ENCODE assay signal across 8 cellular contexts in genomic region chr19:55304279-55304978, GRCh38. TPM values are rescaled to one million over a fixed set of nuclear protein-coding genes. Genes with fewer than 3 reads are reported as not detected.
DNase-seq lines count a peak whose midpoint lies in the region; ATAC-seq and TF ChIP-seq lines count a peak whose summit lies in the region.

No MANE protein-coding gene starts in this region.

- H3K4me3 ChIP-seq in breast epithelium (no peak overlapping the region), NB4 (ENCODE audit: low read depth, low read length) (no peak overlapping the region), mammary epithelial cell (replicated peaks in 1 of 3; ENCODE audit: insufficient read depth in 1 of 3, low read depth in 2 of 3, low read length in 3 of 3) (no peak overlapping the region), stomach (no peak overlapping the region)

- TF ChIP-seq CTCF in MCF 10A (IDR thresholded peaks at IDR 0.05; ENCODE audit: unreplicated experiment) (no peak), breast epithelium (IDR thresholded peaks at IDR 0.05) (no peak), NB4 (IDR thresholded peaks at IDR 0.05; ENCODE audit: low read depth, low read length) (no peak), mammary epithelial cell (conservative IDR thresholded peaks at IDR 0.05 in 1 of 2, IDR thresholded peaks at IDR 0.05 in 1 of 2; ENCODE audit: extremely low read depth in 1 of 2, insufficient read depth in 1 of 2, low read depth in 1 of 2, low read length in 2 of 2) (no peak), stomach (IDR thresholded peaks at IDR 0.05) (no peak)

- H3K36me3 Mint-ChIP-seq in MCF 10A (ENCODE audit: insufficient read depth, unreplicated experiment) = no peaks in the 10 kb centered on the region

- DNase-seq in MCF 10A (ENCODE audit: unreplicated experiment) (peak; percentile 68), breast epithelium (ENCODE audit: low spot score in 2 of 2) (no peak), NB4 (ENCODE audit: low read depth) (peak; percentile 71), mammary epithelial cell (peak; percentile 52), stomach (peak; percentile 46), retina (no peak), SKM-1 (lab: John Stamatoyannopoulos, UW; ENCODE audit: unreplicated experiment) (no peak)

- H3K4me3 Mint-ChIP-seq in MCF 10A (ENCODE audit: unreplicated experiment) = no peak overlapping the region

- H3K4me1 Mint-ChIP-seq in MCF 10A (ENCODE audit: insufficient read depth, unreplicated experiment) = no peaks in the 10 kb centered on the region

- POLR2A ChIA-PET in MCF 10A (lab: Yijun Ruan, JAX) = interaction anchor here (1.2 kb wide), 1 partner anchor 34 kb away, joined by 3 read pairs; no protein-coding TSS in a partner anchor

- H3K9ac ChIP-seq in mammary epithelial cell (ENCODE audit: insufficient read depth, low read length) = no peak overlapping the region

- BruUV-seq in MCF 10A (replicated peaks; lab: Mats Ljungman, UMichigan) (no TSS peak), mammary epithelial cell (replicated peaks; lab: Mats Ljungman, UMichigan) (no TSS peak)

- CTCF ChIA-PET in MCF 10A (lab: Yijun Ruan, JAX) (interaction anchor here (2.4 to 4.2 kb wide), 2 partner anchors 12 to 35 kb away, joined by 11 to 50 read pairs; partner anchors contain the start of gene KMT5C), mammary epithelial cell (lab: Charles Lee; ENCODE audit: low non-redundant PET) (no interaction called here)

- no peaks in the 10 kb centered on the region for H3K79me2 ChIP-seq in mammary epithelial cell (ENCODE audit: insufficient read depth, low read length)

- no peaks in the 10 kb centered on the region for H4K20me1 ChIP-seq in mammary epithelial cell (ENCODE audit: insufficient read depth, low read length)

- H3K27ac ChIP-seq in breast epithelium = no peak overlapping the region
- H3K27ac ChIP-seq in mammary epithelial cell (ENCODE audit: insufficient read depth, low read depth, low read length) = no peak overlapping the region
- no peak overlapping the region for H3K27ac ChIP-seq in stomach

- in situ Hi-C loops in mammary epithelial cell (cut with MboI; ENCODE audit: low sequenced_read_pairs in 2 of 2) = loop anchor here in 1 of 2 donors (10.0 kb wide), 1 partner anchor 80 kb away; the partner anchor contains the start of genes RPL28 and TMEM238

- H2AFZ ChIP-seq in mammary epithelial cell (ENCODE audit: low read depth, low read length) = no peak overlapping the region

- no peaks in the 10 kb centered on the region for H3K27me3 ChIP-seq in breast epithelium
- no peaks in the 10 kb centered on the region for H3K27me3 ChIP-seq in mammary epithelial cell (ENCODE audit: insufficient read depth, low read length)
- H3K27me3 ChIP-seq in stomach = peaks cover 0 to 7% (median 0%) of the 10 kb centered on the region in 3 donors

- H3K9me3 Mint-ChIP-seq in MCF 10A (ENCODE audit: unreplicated experiment) = no peaks in the 10 kb centered on the region

- H3K9me3 ChIP-seq in breast epithelium = no peaks in the 10 kb centered on the region
- H3K9me3 ChIP-seq in mammary epithelial cell (replicated peaks; ENCODE audit: insufficient read depth, low read length) = no peaks in the 10 kb centered on the region
- H3K9me3 ChIP-seq in stomach = no peaks in the 10 kb centered on the region

- no peak for TF ChIP-seq POLR2A in breast epithelium (IDR thresholded peaks at IDR 0.05)
- TF ChIP-seq POLR2A in NB4 (IDR thresholded peaks at IDR 0.05; ENCODE audit: extremely low read depth, insufficient read length) = no peak
- TF ChIP-seq POLR2A in stomach (IDR thresholded peaks at IDR 0.05) = no peak

- H3K27ac Mint-ChIP-seq in MCF 10A (ENCODE audit: low read depth, unreplicated experiment) = no peak overlapping the region

- intact Hi-C loops in MCF 10A (cut with micrococcal nuclease) (loop anchor here (1.0 kb wide), 1 partner anchor 81 kb away; the partner anchor contains the start of gene RPL28), breast epithelium (cut with DNase I; ENCODE audit: low total_unique reads) (no loop called here), mammary epithelial cell (cut with micrococcal nuclease) (no loop called here), stomach (cut with DNase I; ENCODE audit: low total_unique reads) (loop anchor here (10.0 kb wide), 1 partner anchor 110 kb away; no protein-coding TSS in a partner anchor)

- dilution Hi-C loops in mammary epithelial cell (cut with HindIII; ENCODE audit: low sequenced_read_pairs) = no loop called here

- no peak for TF ChIP-seq EP300 in stomach (IDR thresholded peaks at IDR 0.05)

- WGBS in mammary epithelial cell (ENCODE audit: low coverage, missing lambda C conversion rate) = 83% methylated on average over 8 of the region's 39 CpGs
- 76 to 91% (median 90%) methylated on average over 15 to 39 of the region's 39 CpGs for WGBS in stomach, 5 donors

- H3K4me1 ChIP-seq in breast epithelium = no peaks in the 10 kb centered on the region
- no peaks in the 10 kb centered on the region for H3K4me1 ChIP-seq in mammary epithelial cell (ENCODE audit: insufficient read depth, low read length)
- H3K4me1 ChIP-seq in stomach = peaks cover 7 to 12% (median 12%) of the 10 kb centered on the region in 4 donors

- no peak overlapping the region for H3K4me2 ChIP-seq in mammary epithelial cell (ENCODE audit: insufficient read depth, low read depth, low read length)

- ATAC-seq in HG03025 (IDR thresholded peaks at IDR 0.05; ENCODE audit: low FRiP score, unreplicated experiment) = no peak

- no peaks in the 10 kb centered on the region for H3K27me3 Mint-ChIP-seq in MCF 10A (ENCODE audit: insufficient read depth, unreplicated experiment)

- no peaks in the 10 kb centered on the region for H3K36me3 ChIP-seq in breast epithelium
- H3K36me3 ChIP-seq in mammary epithelial cell (ENCODE audit: insufficient read depth, low read length) = no peaks in the 10 kb centered on the region
- peaks cover 0 to 50% (median 25%) of the 10 kb centered on the region in 4 donors for H3K36me3 ChIP-seq in stomach

RNA-seq across cellular contexts. Expression of gene BRSK1, which starts 20.6 kb away (rescaled TPM):
- 3.8 and 5.1 TPM in 2 replicates for total RNA-seq in MCF 10A (2022)
- total RNA-seq in breast epithelium = 1 to 10 TPM in 2 of 3 donors, not detected in 1; 2.5 to 4.6 TPM
- total RNA-seq in mammary epithelial cell = 1 to 10 TPM; 1.5 to 4.2 TPM
- polyA plus RNA-seq in mammary epithelial cell = 0.27 TPM
- polyA minus RNA-seq in mammary epithelial cell = 0.36 TPM
- total RNA-seq in stomach = 10 to 100 TPM in 2 of 5 donors, 1 to 10 TPM in 1, not detected in 2; 5.7 to 67.7 (median 45.1) TPM
- polyA plus RNA-seq in stomach = 1 to 10 TPM; 1.5 to 5.0 (median 2.4) TPM

RNA-seq across cellular contexts. Expression of gene TMEM150B, which starts 20.7 kb away (rescaled TPM):
- not detected in 2 replicates for total RNA-seq in MCF 10A (2022)
- 10 to 100 TPM in 1 of 3 donors, 1 to 10 TPM in 2; 1.6 to 11.8 (median 3.1) TPM for total RNA-seq in breast epithelium
- not detected for total RNA-seq in mammary epithelial cell
- polyA plus RNA-seq in mammary epithelial cell = not detected
- polyA minus RNA-seq in mammary epithelial cell = not detected
- total RNA-seq in stomach = 10 to 100 TPM in 1 of 5 donors, 1 to 10 TPM in 2, not detected in 2; 1.3 to 15.8 (median 3.3) TPM
- polyA plus RNA-seq in stomach = under 1 TPM; 0.18 to 0.92 (median 0.87) TPM

RNA-seq across cellular contexts. Expression of gene HSPBP1, which starts 24.5 kb away (rescaled TPM):
- 49.2 and 53.1 TPM in 2 replicates for total RNA-seq in MCF 10A (2022)
- 10 to 100 TPM; 13.3 to 36.1 (median 32.6) TPM for total RNA-seq in breast epithelium
- total RNA-seq in mammary epithelial cell = 10 to 100 TPM; 27.5 to 42.9 TPM
- polyA plus RNA-seq in mammary epithelial cell = 36.7 TPM
- polyA minus RNA-seq in mammary epithelial cell = 19.2 TPM
- 10 to 100 TPM in 3 of 5 donors, 1 to 10 TPM in 2; 5.3 to 69.2 (median 14.9) TPM for total RNA-seq in stomach
- 10 to 100 TPM; 27.5 to 40.2 (median 32.6) TPM for polyA plus RNA-seq in stomach

RNA-seq across cellular contexts. Expression of gene KMT5C, which starts 35.2 kb away (rescaled TPM):
- 12.9 and 16.8 TPM in 2 replicates for total RNA-seq in MCF 10A (2022)
- total RNA-seq in breast epithelium = 10 to 100 TPM in 2 of 3 donors, 1 to 10 TPM in 1; 6.1 to 20.8 (median 18.4) TPM
- total RNA-seq in mammary epithelial cell = 10 to 100 TPM; 15.6 to 18.8 TPM
- 8.4 TPM for polyA plus RNA-seq in mammary epithelial cell
- 9.0 TPM for polyA minus RNA-seq in mammary epithelial cell
- total RNA-seq in stomach = 100 to 1,000 TPM in 2 of 5 donors, 10 to 100 TPM in 2, 1 to 10 TPM in 1; 4.1 to 122 (median 27.7) TPM
- polyA plus RNA-seq in stomach = 1 to 10 TPM; 2.7 to 7.4 (median 5.5) TPM

RNA-seq across cellular contexts. Expression of gene PPP6R1, which starts 45.6 kb away (rescaled TPM):
- total RNA-seq in MCF 10A (2022) (70.6 and 78.9 TPM in 2 replicates), breast epithelium (10 to 100 TPM; 23.8 to 31.5 (median 28.2) TPM), mammary epithelial cell (10 to 100 TPM; 28.3 to 74.2 TPM), stomach (100 to 1,000 TPM in 1 of 5 donors, 10 to 100 TPM in 4; 36.9 to 112 (median 79.9) TPM)
- polyA plus RNA-seq in mammary epithelial cell (50.8 TPM), stomach (10 to 100 TPM; 19.5 to 33.6 (median 24.4) TPM)
- 115 TPM for polyA minus RNA-seq in mammary epithelial cell

Comparison
In these comparisons a context has a peak if more than half of its experiments do, and no peak if none do; other contexts are left out.
1. DNase-seq: peak in MCF 10A (single experiment), NB4 (single experiment), mammary epithelial cell (single experiment) and stomach (single experiment); none in breast epithelium (0 of 2), retina (single experiment) and SKM-1 (single experiment).
2. intact Hi-C loops: an anchor here in MCF 10A (1.0 kb wide) and stomach (10.0 kb wide); none called in breast epithelium and mammary epithelial cell.